In the genomic region with DNA sequence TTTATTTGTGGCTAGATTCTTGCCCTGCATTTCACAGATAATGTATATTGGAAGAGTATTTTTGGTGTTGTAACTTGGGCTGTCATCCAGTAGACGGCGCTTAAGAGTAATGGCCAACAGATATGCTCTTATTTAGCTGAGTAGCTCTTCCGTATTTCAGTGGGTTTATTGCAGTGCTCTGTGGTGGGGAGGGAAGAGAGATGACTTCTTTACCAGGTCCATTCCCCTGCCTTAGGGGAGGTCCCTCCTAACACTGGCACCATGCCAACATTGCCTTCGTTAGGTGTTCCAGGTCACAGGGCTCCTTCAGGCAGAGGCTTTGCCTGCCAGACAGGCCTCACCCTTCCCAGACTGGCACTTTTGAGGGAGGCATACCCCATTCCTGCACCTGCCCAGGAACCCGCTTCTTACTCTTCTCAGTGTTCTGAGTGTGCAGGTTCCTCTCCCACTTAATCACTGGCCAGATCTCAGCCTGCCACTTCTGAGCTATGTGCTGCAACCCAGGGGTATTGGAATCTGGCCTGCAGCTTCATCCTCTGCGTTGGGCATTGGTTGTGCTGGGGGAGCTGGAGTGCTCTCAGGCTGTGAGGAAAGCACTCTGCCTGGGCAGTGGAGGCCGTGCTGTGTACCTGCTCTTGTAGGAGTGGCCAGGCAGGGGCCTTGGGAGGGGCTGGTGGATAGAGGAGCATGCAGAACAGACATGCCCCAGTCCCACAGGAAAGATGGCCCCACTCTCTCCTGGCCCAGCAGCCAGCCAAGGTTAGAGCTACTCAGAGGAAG, we compare ENCODE assay signal across 1 cellular context.
TF ChIP-seq lines count a peak whose summit lies in the region.

No MANE protein-coding gene starts in this region.

TF ChIP-seq in K562, 482 proteins besides CTCF, POLR2A, EP300 and RAD21:
- TF ChIP-seq RHOXF2B (CRISPR knock-in tag; conservative IDR thresholded peaks at IDR 0.05) (no peak), KLF16 (IDR thresholded peaks at IDR 0.05) (0 out of 2 replicates have a peak, but pooled peaks have one; percentile 14), EHMT2 (IDR thresholded peaks at IDR 0.05) (peak; percentile 37; the same call in 1 of the 2 replicates), RB1 (IDR thresholded peaks at IDR 0.05; ENCODE audit: low read depth) (0 out of 2 replicates have a peak, but pooled peaks have one; percentile 33), SPI1 (IDR thresholded peaks at IDR 0.05; ENCODE audit: borderline replicate concordance, low read depth, low read length) (peak; percentile 58; the same call in 1 of the 2 replicates), SMC3 (conservative IDR thresholded peaks at IDR 0.05; ENCODE audit: insufficient read depth, low read depth, low read length) (peak; percentile 66), NFIC (IDR thresholded peaks at IDR 0.05) (peak; percentile 97), NFIX (CRISPR knock-in tag; IDR thresholded peaks at IDR 0.05; ENCODE audit: low read depth) (peak; percentile 92), ZNF766 (CRISPR knock-in tag; conservative IDR thresholded peaks at IDR 0.05) (peak; percentile 37; the same call in 1 of the 2 replicates), RNF2 (IDR thresholded peaks at IDR 0.05) (0 out of 2 replicates have a peak, but pooled peaks have one; percentile 20), CREM (IDR thresholded peaks at IDR 0.05; ENCODE audit: low read depth) (0 out of 2 replicates have a peak, but pooled peaks have one; percentile 2)
- TF ChIP-seq, protein P1, sequence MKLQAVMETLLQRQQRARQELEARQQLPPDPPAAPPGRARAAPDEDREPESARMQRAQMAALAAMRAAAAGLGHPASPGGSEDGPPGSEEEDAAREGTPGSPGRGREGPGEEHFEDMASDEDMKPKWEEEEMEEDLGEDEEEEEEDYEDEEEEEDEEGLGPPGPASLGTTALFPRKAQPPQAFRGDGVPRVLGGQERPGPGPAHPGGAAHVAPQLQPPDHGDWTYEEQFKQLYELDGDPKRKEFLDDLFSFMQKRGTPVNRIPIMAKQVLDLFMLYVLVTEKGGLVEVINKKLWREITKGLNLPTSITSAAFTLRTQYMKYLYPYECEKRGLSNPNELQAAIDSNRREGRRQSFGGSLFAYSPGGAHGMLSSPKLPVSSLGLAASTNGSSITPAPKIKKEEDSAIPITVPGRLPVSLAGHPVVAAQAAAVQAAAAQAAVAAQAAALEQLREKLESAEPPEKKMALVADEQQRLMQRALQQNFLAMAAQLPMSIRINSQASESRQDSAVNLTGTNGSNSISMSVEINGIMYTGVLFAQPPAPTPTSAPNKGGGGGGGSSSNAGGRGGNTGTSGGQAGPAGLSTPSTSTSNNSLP (IDR thresholded peaks at IDR 0.05; ENCODE audit: borderline replicate concordance, low read depth, low read length), result peak; percentile 21; the same call in 1 of the 2 replicates
- TF ChIP-seq, protein P2, sequence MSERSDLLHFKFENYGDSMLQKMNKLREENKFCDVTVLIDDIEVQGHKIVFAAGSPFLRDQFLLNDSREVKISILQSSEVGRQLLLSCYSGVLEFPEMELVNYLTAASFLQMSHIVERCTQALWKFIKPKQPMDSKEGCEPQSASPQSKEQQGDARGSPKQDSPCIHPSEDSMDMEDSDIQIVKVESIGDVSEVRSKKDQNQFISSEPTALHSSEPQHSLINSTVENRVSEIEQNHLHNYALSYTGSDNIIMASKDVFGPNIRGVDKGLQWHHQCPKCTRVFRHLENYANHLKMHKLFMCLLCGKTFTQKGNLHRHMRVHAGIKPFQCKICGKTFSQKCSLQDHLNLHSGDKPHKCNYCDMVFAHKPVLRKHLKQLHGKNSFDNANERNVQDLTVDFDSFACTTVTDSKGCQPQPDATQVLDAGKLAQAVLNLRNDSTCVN (CRISPR knock-in tag; IDR thresholded peaks at IDR 0.05), result no peak
- TF ChIP-seq, protein P3, sequence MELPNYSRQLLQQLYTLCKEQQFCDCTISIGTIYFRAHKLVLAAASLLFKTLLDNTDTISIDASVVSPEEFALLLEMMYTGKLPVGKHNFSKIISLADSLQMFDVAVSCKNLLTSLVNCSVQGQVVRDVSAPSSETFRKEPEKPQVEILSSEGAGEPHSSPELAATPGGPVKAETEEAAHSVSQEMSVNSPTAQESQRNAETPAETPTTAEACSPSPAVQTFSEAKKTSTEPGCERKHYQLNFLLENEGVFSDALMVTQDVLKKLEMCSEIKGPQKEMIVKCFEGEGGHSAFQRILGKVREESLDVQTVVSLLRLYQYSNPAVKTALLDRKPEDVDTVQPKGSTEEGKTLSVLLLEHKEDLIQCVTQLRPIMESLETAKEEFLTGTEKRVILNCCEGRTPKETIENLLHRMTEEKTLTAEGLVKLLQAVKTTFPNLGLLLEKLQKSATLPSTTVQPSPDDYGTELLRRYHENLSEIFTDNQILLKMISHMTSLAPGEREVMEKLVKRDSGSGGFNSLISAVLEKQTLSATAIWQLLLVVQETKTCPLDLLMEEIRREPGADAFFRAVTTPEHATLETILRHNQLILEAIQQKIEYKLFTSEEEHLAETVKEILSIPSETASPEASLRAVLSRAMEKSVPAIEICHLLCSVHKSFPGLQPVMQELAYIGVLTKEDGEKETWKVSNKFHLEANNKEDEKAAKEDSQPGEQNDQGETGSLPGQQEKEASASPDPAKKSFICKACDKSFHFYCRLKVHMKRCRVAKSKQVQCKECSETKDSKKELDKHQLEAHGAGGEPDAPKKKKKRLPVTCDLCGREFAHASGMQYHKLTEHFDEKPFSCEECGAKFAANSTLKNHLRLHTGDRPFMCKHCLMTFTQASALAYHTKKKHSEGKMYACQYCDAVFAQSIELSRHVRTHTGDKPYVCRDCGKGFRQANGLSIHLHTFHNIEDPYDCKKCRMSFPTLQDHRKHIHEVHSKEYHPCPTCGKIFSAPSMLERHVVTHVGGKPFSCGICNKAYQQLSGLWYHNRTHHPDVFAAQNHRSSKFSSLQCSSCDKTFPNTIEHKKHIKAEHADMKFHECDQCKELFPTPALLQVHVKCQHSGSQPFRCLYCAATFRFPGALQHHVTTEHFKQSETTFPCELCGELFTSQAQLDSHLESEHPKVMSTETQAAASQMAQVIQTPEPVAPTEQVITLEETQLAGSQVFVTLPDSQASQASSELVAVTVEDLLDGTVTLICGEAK (IDR thresholded peaks at IDR 0.05), result no peak
- TF ChIP-seq, protein P3 (CRISPR knock-in tag; IDR thresholded peaks at IDR 0.05), result no peak
- TF ChIP-seq, protein P4, sequence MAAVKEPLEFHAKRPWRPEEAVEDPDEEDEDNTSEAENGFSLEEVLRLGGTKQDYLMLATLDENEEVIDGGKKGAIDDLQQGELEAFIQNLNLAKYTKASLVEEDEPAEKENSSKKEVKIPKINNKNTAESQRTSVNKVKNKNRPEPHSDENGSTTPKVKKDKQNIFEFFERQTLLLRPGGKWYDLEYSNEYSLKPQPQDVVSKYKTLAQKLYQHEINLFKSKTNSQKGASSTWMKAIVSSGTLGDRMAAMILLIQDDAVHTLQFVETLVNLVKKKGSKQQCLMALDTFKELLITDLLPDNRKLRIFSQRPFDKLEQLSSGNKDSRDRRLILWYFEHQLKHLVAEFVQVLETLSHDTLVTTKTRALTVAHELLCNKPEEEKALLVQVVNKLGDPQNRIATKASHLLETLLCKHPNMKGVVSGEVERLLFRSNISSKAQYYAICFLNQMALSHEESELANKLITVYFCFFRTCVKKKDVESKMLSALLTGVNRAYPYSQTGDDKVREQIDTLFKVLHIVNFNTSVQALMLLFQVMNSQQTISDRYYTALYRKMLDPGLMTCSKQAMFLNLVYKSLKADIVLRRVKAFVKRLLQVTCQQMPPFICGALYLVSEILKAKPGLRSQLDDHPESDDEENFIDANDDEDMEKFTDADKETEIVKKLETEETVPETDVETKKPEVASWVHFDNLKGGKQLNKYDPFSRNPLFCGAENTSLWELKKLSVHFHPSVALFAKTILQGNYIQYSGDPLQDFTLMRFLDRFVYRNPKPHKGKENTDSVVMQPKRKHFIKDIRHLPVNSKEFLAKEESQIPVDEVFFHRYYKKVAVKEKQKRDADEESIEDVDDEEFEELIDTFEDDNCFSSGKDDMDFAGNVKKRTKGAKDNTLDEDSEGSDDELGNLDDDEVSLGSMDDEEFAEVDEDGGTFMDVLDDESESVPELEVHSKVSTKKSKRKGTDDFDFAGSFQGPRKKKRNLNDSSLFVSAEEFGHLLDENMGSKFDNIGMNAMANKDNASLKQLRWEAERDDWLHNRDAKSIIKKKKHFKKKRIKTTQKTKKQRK (IDR thresholded peaks at IDR 0.05; ENCODE audit: borderline replicate concordance, low read depth, low read length), result no peak
